ENCODE assay signal across 11 cellular contexts in genomic region chr20:21228511-21228910, GRCh38.
DNase-seq lines count a peak whose midpoint lies in the region; ATAC-seq and TF ChIP-seq lines count a peak whose summit lies in the region.
"Had no signal": no experiment of that assay in that cellular context is flagged by ENCODE, and none has a peak within 500 bp of the region (broad histone marks: within the 10 kb centered on the region; RNA-seq: fewer than 3 reads in every experiment).

No MANE protein-coding gene starts in this region.

- no peaks in the 10 kb centered on the region for H3K9me3 ChIP-seq in MM.1S (replicated peaks; ENCODE audit: insufficient read depth, low read length)

- no peaks in the 10 kb centered on the region for H3K27me3 Mint-ChIP-seq in stimulated activated naive B cell treated with anti-CD40 and anti-IgM and Interleukin-4, amounts not matched to agents 10 μg/mL and 1 μg/mL and 100 μg/mL, for 72 hours
- H3K27me3 Mint-ChIP-seq: activated naive CD8-positive, alpha-beta T cell treated with anti-CD3 and anti-CD28 coated beads, Interleukin-2, amount 50 U/mL, for 24 hours had no signal

- no peak overlapping the region for H2AFZ ChIP-seq in MM.1S (ENCODE audit: low read length)

- no peak overlapping the region for H3K4me2 ChIP-seq in MM.1S (ENCODE audit: low read depth, low read length)

- no peaks in the 10 kb centered on the region for H3K9me2 ChIP-seq in MM.1S (replicated peaks; ENCODE audit: insufficient read depth, low read length)

- H3K4me3 Mint-ChIP-seq in stimulated activated naive B cell treated with anti-CD40 and anti-IgM and Interleukin-4, amounts not matched to agents 10 μg/mL and 1 μg/mL and 100 μg/mL, for 72 hours = no peak overlapping the region
- H3K4me3 Mint-ChIP-seq: activated naive CD8-positive, alpha-beta T cell treated with anti-CD3 and anti-CD28 coated beads, Interleukin-2, amount 50 U/mL, for 24 hours had no signal

- peak; percentile 77 for ATAC-seq in HG02623 (IDR thresholded peaks at IDR 0.05; ENCODE audit: unreplicated experiment)
- ATAC-seq in HG03520 (IDR thresholded peaks at IDR 0.05; ENCODE audit: unreplicated experiment) = peak; percentile 95
- peak; percentile 92 to 98 for ATAC-seq in stimulated activated naive B cell treated with anti-CD40 and anti-IgM and Interleukin-4, amounts not matched to agents 10 μg/mL and 1 μg/mL and 100 μg/mL, for 72 hours (replicated peaks)
- ATAC-seq: activated naive CD8-positive, alpha-beta T cell treated with anti-CD3 and anti-CD28 coated beads, Interleukin-2, amount 50 U/mL, for 24 hours; sciatic nerve had no signal

- no peaks in the 10 kb centered on the region for H4K20me1 ChIP-seq in MM.1S (ENCODE audit: insufficient read depth, low read length)

- H3F3A ChIP-seq in MM.1S (ENCODE audit: insufficient read depth, low read length) = no peaks in the 10 kb centered on the region

- peak overlapping the region; percentile 88 for H3K27ac Mint-ChIP-seq in stimulated activated naive B cell treated with anti-CD40 and anti-IgM and Interleukin-4, amounts not matched to agents 10 μg/mL and 1 μg/mL and 100 μg/mL, for 72 hours
- H3K27ac Mint-ChIP-seq: activated naive CD8-positive, alpha-beta T cell treated with anti-CD3 and anti-CD28 coated beads, Interleukin-2, amount 50 U/mL, for 24 hours had no signal

- H3K27me3 ChIP-seq in MM.1S (replicated peaks; ENCODE audit: insufficient read depth, low read length) = no peaks in the 10 kb centered on the region

- no peaks in the 10 kb centered on the region for H3K4me1 ChIP-seq in MM.1S (ENCODE audit: low read length)

- peaks cover 8 to 10% of the 10 kb centered on the region in 2 donors for H3K36me3 Mint-ChIP-seq in stimulated activated naive B cell treated with anti-CD40 and anti-IgM and Interleukin-4, amounts not matched to agents 10 μg/mL and 1 μg/mL and 100 μg/mL, for 72 hours

- no peak for TF ChIP-seq CTCF in MM.1S (IDR thresholded peaks at IDR 0.05; ENCODE audit: low read length)

- DNase-seq in GM19238 (ENCODE audit: insufficient read length, low spot score) = peak; percentile 13
- peak; percentile 9 for DNase-seq in stimulated activated naive B cell treated with anti-CD40 and anti-IgM and Interleukin-4, amounts not matched to agents 10 μg/mL and 1 μg/mL and 100 μg/mL, for 72 hours
- no peak for DNase-seq in foreskin melanocyte
- DNase-seq in MM.1S = no peak
- no peak for DNase-seq in SK-N-DZ (ENCODE audit: low spot score)
- DNase-seq: activated CD4-positive, alpha-beta T cell treated with anti-CD3 and anti-CD28 coated beads, Interleukin-2, amount 50 U/mL, for 48 hours; activated naive CD8-positive, alpha-beta T cell treated with anti-CD3 and anti-CD28 coated beads, Interleukin-2, amount 50 U/mL, for 24 hours; SHP77 treated with DMSO at 0.1 percent for 48 hours had no signal

- peaks cover 5 to 10% of the 10 kb centered on the region in 2 donors for H3K4me1 Mint-ChIP-seq in stimulated activated naive B cell treated with anti-CD40 and anti-IgM and Interleukin-4, amounts not matched to agents 10 μg/mL and 1 μg/mL and 100 μg/mL, for 72 hours

- H3K79me2 ChIP-seq in MM.1S (ENCODE audit: low read length) = no peaks in the 10 kb centered on the region

- H3K9ac ChIP-seq in MM.1S (ENCODE audit: low read length) = no peak overlapping the region

- H3K27ac ChIP-seq in MM.1S (ENCODE audit: low read length) = no peak overlapping the region

- no peaks in the 10 kb centered on the region for H3K36me3 ChIP-seq in MM.1S (replicated peaks; ENCODE audit: insufficient read depth, low read length)

- no peak overlapping the region for H3K4me3 ChIP-seq in MM.1S (ENCODE audit: low read length)

- H3K9me3 Mint-ChIP-seq in stimulated activated naive B cell treated with anti-CD40 and anti-IgM and Interleukin-4, amounts not matched to agents 10 μg/mL and 1 μg/mL and 100 μg/mL, for 72 hours = no peaks in the 10 kb centered on the region
- H3K9me3 Mint-ChIP-seq: activated naive CD8-positive, alpha-beta T cell treated with anti-CD3 and anti-CD28 coated beads, Interleukin-2, amount 50 U/mL, for 24 hours had no signal

Comparison
In these comparisons a context has a peak if more than half of its experiments do, and no peak if none do; other contexts are left out.
1. DNase-seq: peak in GM19238 (single experiment) and stimulated activated naive B cell treated with anti-CD40 and anti-IgM and Interleukin-4, amounts not matched to agents 10 μg/mL and 1 μg/mL and 100 μg/mL, for 72 hours (single experiment); none in foreskin melanocyte (single experiment), MM.1S (single experiment) and SK-N-DZ (single experiment).
2. Peak in every context shown above with its lines, with median percentiles within 50 percentile points of each other: ATAC-seq.